11 cellular contexts compared by ENCODE assay signal in genomic region chr10:122127943-122128342, GRCh38.
A peak's percentile ranks its signal among the peaks of the same experiment; 100 is the strongest.
DNase-seq lines count a peak whose midpoint lies in the region; ATAC-seq and TF ChIP-seq lines count a peak whose summit lies in the region.
"Had no signal": no experiment of that assay in that cellular context is flagged by ENCODE, and none has a peak within 500 bp of the region (broad histone marks: within the 10 kb centered on the region; RNA-seq: fewer than 3 reads in every experiment).

No MANE protein-coding gene starts in this region.

- H3K27ac ChIP-seq in lower lobe of right lung (peak overlapping the region; percentile 82), thymus (ENCODE audit: low read depth) (peak overlapping the region; percentile 44)

- H3K4me3 ChIP-seq in lower lobe of right lung = peak overlapping the region; percentile 48
- no peak overlapping the region for H3K4me3 ChIP-seq in thymus (ENCODE audit: low read length)

- H3K4me1 Mint-ChIP-seq in chondrocyte (ENCODE audit: low read depth) = peaks cover 72% of the 10 kb centered on the region

- ATAC-seq in lower lobe of right lung (peak; percentile 62 to 83), HG02678 (IDR thresholded peaks at IDR 0.05; ENCODE audit: unreplicated experiment) (no peak)

- WGBS in thymus = 90% methylated on average over 8 of the region's 8 CpGs

- H3K36me3 Mint-ChIP-seq in chondrocyte (ENCODE audit: low read depth) = peaks cover 1% of the 10 kb centered on the region

- no peaks in the 10 kb centered on the region for H3K27me3 ChIP-seq in lower lobe of right lung (ENCODE audit: low read depth)
- no peaks in the 10 kb centered on the region for H3K27me3 ChIP-seq in thymus (ENCODE audit: control insufficient read depth, insufficient read depth)

- H3K9me3 Mint-ChIP-seq in chondrocyte (ENCODE audit: low read depth) = no peaks in the 10 kb centered on the region

- H3K9me3 ChIP-seq in lower lobe of right lung = no peaks in the 10 kb centered on the region
- H3K9me3 ChIP-seq in thymus (ENCODE audit: control insufficient read depth) = no peaks in the 10 kb centered on the region

- peaks cover 31% of the 10 kb centered on the region for H3K4me1 ChIP-seq in lower lobe of right lung
- no peaks in the 10 kb centered on the region for H3K4me1 ChIP-seq in thymus (ENCODE audit: control insufficient read depth, insufficient read depth, low read length)

- peak overlapping the region; percentile 98 for H3K27ac Mint-ChIP-seq in chondrocyte (ENCODE audit: unreplicated experiment)

- H3K4me3 Mint-ChIP-seq in chondrocyte (ENCODE audit: unreplicated experiment) = peak overlapping the region; percentile 66

- no peaks in the 10 kb centered on the region for H3K27me3 Mint-ChIP-seq in chondrocyte (ENCODE audit: low read depth)

- intact Hi-C loops in lower lobe of right lung (cut with DNase I) = no loop called here

- TF ChIP-seq CTCF in chondrocyte (IDR thresholded peaks at IDR 0.05) = no peak
- TF ChIP-seq CTCF in lower lobe of right lung (IDR thresholded peaks at IDR 0.05) = no peak

- DNase-seq in LHCN-M2 (ENCODE audit: low read depth) (peak; percentile 70), chondrocyte (ENCODE audit: low spot score) (no peak), lower lobe of right lung (no peak), NCI-H146 treated with DMSO at 0.1 percent for 48 hours (lab: John Stamatoyannopoulos, UW; ENCODE audit: unreplicated experiment) (no peak), NCI-H1105 (lab: John Stamatoyannopoulos, UW) (no peak)
- DNase-seq in stimulated activated naive CD4-positive, alpha-beta T cell (lab: John Stamatoyannopoulos, UW) = no peak
- DNase-seq: activated CD4-positive, CD25-positive, alpha-beta regulatory T cell; activated naive CD4-positive, alpha-beta T cell; stimulated activated CD4-positive, alpha-beta T cell treated with anti-CD3 and anti-CD28 coated beads, Interleukin-4, amount 100 ng/mL, for 1 hour had no signal

- H3K36me3 ChIP-seq in lower lobe of right lung (peaks cover 8% of the 10 kb centered on the region), thymus (ENCODE audit: control insufficient read depth, insufficient read depth) (no peaks in the 10 kb centered on the region)
